26 cellular contexts compared by ENCODE assay signal in the genomic region with DNA sequence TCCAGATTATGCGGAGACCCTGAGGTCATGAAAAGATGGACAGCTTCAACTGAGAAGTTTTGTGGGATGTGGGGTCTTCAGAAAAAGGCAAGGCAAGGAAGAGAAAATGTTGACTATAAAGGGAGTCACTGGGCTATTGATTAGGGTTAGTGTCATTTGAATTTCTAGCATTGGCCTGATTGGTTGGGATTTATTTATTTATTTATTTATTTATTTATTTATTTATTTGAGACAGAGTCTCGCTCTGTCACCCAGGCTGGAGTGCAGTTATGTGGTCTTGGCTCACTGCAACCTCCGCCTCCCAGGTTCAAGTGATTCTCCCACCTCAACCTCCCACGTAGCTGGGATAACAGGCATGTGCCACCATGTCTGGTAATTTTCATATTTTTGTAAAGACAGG.
"Had no signal": no experiment of that assay in that cellular context is flagged by ENCODE, and none has a peak within 500 bp of the region (broad histone marks: within the 10 kb centered on the region; RNA-seq: fewer than 3 reads in every experiment).

No MANE protein-coding gene starts in this region.

- H3K27me3 ChIP-seq: suprapubic skin, testis, thyroid gland, tibial nerve, transverse colon, upper lobe of left lung, upper lobe of right lung, uterus, vagina had no signal

- DNase-seq: stimulated activated CD4-positive, alpha-beta T cell treated with anti-CD3 and anti-CD28 coated beads, Interleukin-1b, Interleukin-23, amount 100 ng/mL, for 48 hours; stimulated activated CD4-positive, alpha-beta T cell treated with anti-CD3 and anti-CD28 coated beads, Interleukin-2, amount 100 ng/mL, for 24 hours; stimulated activated CD4-positive, alpha-beta T cell treated with anti-CD3 and anti-CD28 coated beads, Interleukin-2, amount 100 ng/mL, for 48 hours; stimulated activated CD4-positive, alpha-beta T cell treated with anti-CD3 and anti-CD28 coated beads, Interleukin-4, amount 100 ng/mL, for 1 hour; stimulated activated CD4-positive, alpha-beta T cell treated with anti-CD3 and anti-CD28 coated beads, Interleukin-4, amount 100 ng/mL, for 4 hours; stimulated activated CD8-positive, alpha-beta memory T cell treated with anti-CD3 and anti-CD28 coated beads, Interleukin-4, amount 100 ng/mL, for 48 hours; stimulated activated naive B cell treated with anti-CD40 and anti-IgM and Interleukin-4, amounts not matched to agents 10 μg/mL and 1 μg/mL and 100 μg/mL, for 72 hours; stimulated activated naive CD4-positive, alpha-beta T cell; stimulated activated naive CD4-positive, alpha-beta T cell treated with Interleukin-2 at 50 U/mL for 16 hours; stimulated activated naive CD8-positive, alpha-beta T cell treated with anti-CD3 and anti-CD28 coated beads, Interleukin-15, amount 100 ng/mL, for 72 hours; stimulated activated naive CD8-positive, alpha-beta T cell treated with anti-CD3 and anti-CD28 coated beads, Interleukin-15, Interleukin-2, amounts not matched to agents 100 U/mL and 50 U/mL, for 24 hours; stomach; substantia nigra; testis; thyroid gland; transverse colon; trophoblast cell; upper lobe of left lung; upper lobe of right lung; uterus had no signal

- H3K36me3 ChIP-seq: stomach, suprapubic skin, thoracic aorta, thyroid gland, tibial nerve, transverse colon, upper lobe of left lung, upper lobe of right lung, uterus, vagina had no signal

- H3K27ac ChIP-seq: stomach, suprapubic skin, testis, thoracic aorta, thyroid gland, tibial nerve, transverse colon, upper lobe of left lung, upper lobe of right lung, uterus, vagina had no signal

- ATAC-seq: stimulated activated effector memory CD8-positive, alpha-beta T cell treated with anti-CD3 and anti-CD28 coated beads, Interleukin-12 subunit alpha, Interleukin-12 subunit beta, amount 100 ng/mL, for 72 hours; stimulated activated memory B cell treated with anti-CD40 and anti-IgM and Interleukin-4, amounts not matched to agents 10 μg/mL and 1 μg/mL and 100 μg/mL, for 72 hours; stimulated activated naive B cell treated with anti-CD40 and anti-IgM and Interleukin-4, amounts not matched to agents 10 μg/mL and 1 μg/mL and 100 μg/mL, for 72 hours; stimulated activated naive CD8-positive, alpha-beta T cell treated with anti-CD3 and anti-CD28 coated beads, Interleukin-15, amount 100 ng/mL, for 72 hours; stimulated activated naive CD8-positive, alpha-beta T cell treated with anti-CD3 and anti-CD28 coated beads, Interleukin-15, Interleukin-2, amounts not matched to agents 100 U/mL and 50 U/mL, for 24 hours; upper lobe of right lung had no signal

- H3K9me3 ChIP-seq: stomach, suprapubic skin, testis, thoracic aorta, thyroid gland, tibial nerve, transverse colon, upper lobe of left lung, upper lobe of right lung, uterus, vagina had no signal

- H3K4me3 ChIP-seq: stomach, suprapubic skin, testis, thoracic aorta, thyroid gland, tibial nerve, transverse colon, upper lobe of left lung, upper lobe of right lung, uterus, vagina had no signal

- H3K4me1 ChIP-seq: upper lobe of right lung, uterus had no signal
